In genomic region chr17:75878174-75878998, GRCh38 we compare ENCODE assay signal across 8 cellular contexts. TPM values are rescaled to one million over a fixed set of nuclear protein-coding genes. Genes with fewer than 3 reads are reported as not detected.
DNase-seq lines count a peak whose midpoint lies in the region; ATAC-seq, FAIRE-seq and TF ChIP-seq lines count a peak whose summit lies in the region.
"Had no signal": no experiment of that assay in that cellular context is flagged by ENCODE, and none has a peak within 500 bp of the region (broad histone marks: within the 10 kb centered on the region; RNA-seq: fewer than 3 reads in every experiment).

TSS of gene TRIM47 (minus strand) at chr17:75878581. CDS start at chr17:75878548, 33 bp downstream.

- H3K36me3 Mint-ChIP-seq in activated CD4-positive, alpha-beta memory T cell treated with anti-CD3 and anti-CD28 coated beads, Interleukin-2, amount 10 ng/mL, durations not matched to agents 7 days and 5 days (ENCODE audit: low read depth), result peaks cover 25% of the 10 kb centered on the region
- no peaks in the 10 kb centered on the region for H3K36me3 Mint-ChIP-seq in naive thymus-derived CD8-positive, alpha-beta T cell

- H3K27ac Mint-ChIP-seq in activated CD4-positive, alpha-beta memory T cell treated with anti-CD3 and anti-CD28 coated beads, Interleukin-2, amount 10 ng/mL, durations not matched to agents 7 days and 5 days, result peak within 1 kb of the TSS; percentile 93
- H3K27ac Mint-ChIP-seq in naive thymus-derived CD8-positive, alpha-beta T cell, result peak within 1 kb of the TSS; percentile 65 to 96 (median 92)

- TF ChIP-seq CTCF in fibroblast of the aortic adventitia (IDR thresholded peaks at IDR 0.05; ENCODE audit: insufficient read depth, low read length), result peak; percentile 37

- H3K36me3 ChIP-seq in aorta (ENCODE audit: control insufficient read depth in 1 of 2, insufficient read depth in 2 of 2, low read length in 1 of 2), result no peaks in the 10 kb centered on the region

- no peaks in the 10 kb centered on the region for H3K27me3 ChIP-seq in aorta (ENCODE audit: control insufficient read depth in 1 of 2, insufficient read depth in 2 of 2, low read length in 1 of 2)

- H3K4me1 Mint-ChIP-seq in activated CD4-positive, alpha-beta memory T cell treated with anti-CD3 and anti-CD28 coated beads, Interleukin-2, amount 10 ng/mL, durations not matched to agents 7 days and 5 days, result peaks cover 57% of the 10 kb centered on the region
- peaks cover 25 to 52% (median 49%) of the 10 kb centered on the region in 4 donors for H3K4me1 Mint-ChIP-seq in naive thymus-derived CD8-positive, alpha-beta T cell

- peaks cover 0 to 3% of the 10 kb centered on the region in 2 donors for H3K4me1 ChIP-seq in aorta (ENCODE audit: control insufficient read depth in 1 of 2, insufficient read depth in 2 of 2, low read length in 2 of 2)

- DNase-seq in GM03348 (ENCODE audit: low spot score) (peak; percentile 81), HTR-8/SVneo (ENCODE audit: insufficient read length, low spot score) (peak; percentile 64), fibroblast of the aortic adventitia (ENCODE audit: low read depth) (peak; percentile 72), aorta (peak; percentile 87 to 91), NCI-H1105 (lab: John Stamatoyannopoulos, UW) (no peak)
- DNase-seq in activated CD4-positive, alpha-beta memory T cell treated with anti-CD3 and anti-CD28 coated beads, Interleukin-2, amount 10 ng/mL, durations not matched to agents 7 days and 5 days, result peak; percentile 28
- DNase-seq in naive thymus-derived CD8-positive, alpha-beta T cell, result peak in 1 of 10 donors; percentile 26

- H3K27ac ChIP-seq in aorta (ENCODE audit: low read depth in 1 of 2, low read length in 2 of 2), result peak within 1 kb of the TSS; percentile 59 to 79

- POLR2A ChIA-PET in activated CD4-positive, alpha-beta memory T cell treated with anti-CD3 and anti-CD28 coated beads, Interleukin-2, amount 10 ng/mL, durations not matched to agents 7 days and 5 days (lab: Charles Lee), result interaction anchor here (0.9 to 12.6 kb wide), 12 partner anchors 12 to 409 kb away, joined by 3 to 221 read pairs (median 6); partner anchors contain the start of genes FBF1, MRPL38, TRIM65 and UNK
- POLR2A ChIA-PET in naive thymus-derived CD8-positive, alpha-beta T cell (lab: Charles Lee), result interaction anchor here (0.5 to 14.9 kb wide), 16 partner anchors 9 to 459 kb away, joined by 3 to 288 read pairs (median 4); partner anchors contain the start of genes MRPL38, TRIM65, TSEN54 and UNC13D

- ATAC-seq in naive thymus-derived CD8-positive, alpha-beta T cell, result peak in 1 of 2 donors; percentile 17
- ATAC-seq in aorta (ENCODE audit: low FRiP score), result peak; percentile 76

- H3K4me3 ChIP-seq in fibroblast of the aortic adventitia (ENCODE audit: low read depth, low read length) (peak within 1 kb of the TSS; percentile 93), aorta (ENCODE audit: low read length in 2 of 2) (peak within 1 kb of the TSS; percentile 4 to 88)

- CTCF ChIA-PET in activated CD4-positive, alpha-beta memory T cell treated with anti-CD3 and anti-CD28 coated beads, Interleukin-2, amount 10 ng/mL, durations not matched to agents 7 days and 5 days (lab: Charles Lee), result interaction anchor here (0.5 to 5.3 kb wide), 15 partner anchors 11 to 707 kb away, joined by 3 to 45 read pairs (median 5); partner anchors contain the start of genes TRIM65 and WBP2

- peak; percentile 42 for FAIRE-seq in HTR-8/SVneo (lab: Jason Lieb, UNC)
- FAIRE-seq: colon had no signal

- H3K9me3 ChIP-seq in aorta (ENCODE audit: control insufficient read depth, low read length), result no peaks in the 10 kb centered on the region

- WGBS in aorta, 2 donors, result 1% methylated on average over 69 to 87 of the region's 87 CpGs

- intact Hi-C loops in aorta (cut with DNase I), result loop anchor here in 1 of 2 donors (5.0 kb wide), 2 partner anchors 101 to 361 kb away; partner anchors contain the start of genes CASKIN2 and TSEN54

- no peaks in the 10 kb centered on the region for H3K9me3 Mint-ChIP-seq in activated CD4-positive, alpha-beta memory T cell treated with anti-CD3 and anti-CD28 coated beads, Interleukin-2, amount 10 ng/mL, durations not matched to agents 7 days and 5 days
- no peaks in the 10 kb centered on the region for H3K9me3 Mint-ChIP-seq in naive thymus-derived CD8-positive, alpha-beta T cell

- H3K27me3 Mint-ChIP-seq in activated CD4-positive, alpha-beta memory T cell treated with anti-CD3 and anti-CD28 coated beads, Interleukin-2, amount 10 ng/mL, durations not matched to agents 7 days and 5 days, result peaks cover 14% of the 10 kb centered on the region
- H3K27me3 Mint-ChIP-seq in naive thymus-derived CD8-positive, alpha-beta T cell, result peaks cover 0 to 2% (median 0%) of the 10 kb centered on the region in 5 donors

- H3K4me3 Mint-ChIP-seq in activated CD4-positive, alpha-beta memory T cell treated with anti-CD3 and anti-CD28 coated beads, Interleukin-2, amount 10 ng/mL, durations not matched to agents 7 days and 5 days, result peak within 1 kb of the TSS; percentile 89
- peak within 1 kb of the TSS; percentile 80 to 92 (median 87) for H3K4me3 Mint-ChIP-seq in naive thymus-derived CD8-positive, alpha-beta T cell

RNA-seq across cellular contexts. Expression of gene TRIM47, which starts in this region (rescaled TPM):
- 10 to 100 TPM; 31.9 to 33.8 TPM for total RNA-seq in activated CD4-positive, alpha-beta memory T cell treated with anti-CD3 and anti-CD28 coated beads, Interleukin-2, amount 10 ng/mL, durations not matched to agents 7 days and 5 days
- total RNA-seq in fibroblast of the aortic adventitia (ENCODE audit: low replicate concordance) (14.9 and 20.9 TPM in 2 replicates), aorta (10 to 100 TPM; 39.8 to 88.5 TPM)
- total RNA-seq in naive thymus-derived CD8-positive, alpha-beta T cell, result 1 to 10 TPM; 9.7 to 9.9 TPM
- polyA plus RNA-seq in naive thymus-derived CD8-positive, alpha-beta T cell, result 1 to 10 TPM; 1.9 to 8.5 (median 4.2) TPM
- polyA plus RNA-seq in aorta, result 10 to 100 TPM; 15.7 to 47.7 TPM
